In the genomic region with DNA sequence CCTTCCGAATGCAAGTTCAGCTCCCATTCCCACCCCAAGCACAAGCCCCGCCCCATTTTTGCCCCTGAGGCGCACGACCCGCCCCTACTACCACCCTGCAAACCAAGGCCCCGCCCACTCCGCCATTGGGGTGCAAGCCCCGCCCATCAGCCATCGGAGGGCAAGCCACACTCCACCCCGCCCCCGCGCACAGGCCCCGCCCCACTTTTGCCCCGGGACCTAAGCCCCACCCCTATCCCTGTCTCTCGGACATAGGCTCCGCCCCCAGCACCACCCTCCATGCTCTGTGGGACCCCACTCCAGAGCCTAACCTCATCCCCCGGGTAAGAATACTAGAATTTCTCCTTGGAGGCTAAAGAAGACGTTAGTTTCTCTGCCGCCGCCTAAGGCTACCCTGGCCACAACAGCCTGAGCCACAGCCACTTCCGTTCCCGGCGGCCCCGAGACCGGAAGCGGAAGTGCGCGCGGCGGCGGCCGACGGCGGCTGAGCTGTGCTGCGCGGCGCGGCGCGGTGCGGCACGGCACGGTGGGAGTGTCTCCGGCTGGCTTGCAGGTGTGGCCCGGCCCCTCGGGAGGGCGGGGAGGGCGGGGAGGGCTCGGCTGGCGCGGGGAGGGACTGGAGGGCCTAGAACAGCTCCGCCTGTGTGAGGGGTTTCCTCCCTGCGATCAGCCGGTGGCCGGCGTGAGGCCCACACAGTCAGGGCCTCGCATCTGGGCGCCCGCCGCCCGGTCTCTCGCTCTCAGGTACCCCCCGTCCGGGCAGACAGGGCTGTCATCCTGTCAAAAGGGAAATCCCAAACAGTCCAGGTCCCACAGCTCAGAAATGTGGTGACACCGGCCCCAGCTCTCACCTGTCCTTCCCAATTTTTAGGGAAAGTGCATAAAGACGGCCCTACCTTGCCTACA, we compare ENCODE assay signal across 8 cellular contexts. TPM values are rescaled to one million over a fixed set of nuclear protein-coding genes. Genes with fewer than 3 reads are reported as not detected.
DNase-seq lines count a peak whose midpoint lies in the region; ATAC-seq and TF ChIP-seq lines count a peak whose summit lies in the region.

Gene ZNF333 (plus strand): TSS at position 451 of the 906 bp plus-strand sequence. CDS start 3,444 bp downstream, outside the sequence.

- ATAC-seq in GM21619 (IDR thresholded peaks at IDR 0.05; ENCODE audit: unreplicated experiment) (peak; percentile 78), PC-3 (peak; percentile 96), esophagus mucosa (peak; percentile 98)
- peak; percentile 96 to 97 for ATAC-seq in activated T-cell treated with anti-CD3 and anti-CD28 coated beads, Interleukin-2, amount 50 U/mL, for 4 hours

- H2AFZ ChIP-seq in PC-3 (ENCODE audit: low read length) = peak within 1 kb of the TSS; percentile 96

- peak within 1 kb of the TSS; percentile 86 for H3K4me2 ChIP-seq in PC-3 (ENCODE audit: low read length)

- H3K36me3 Mint-ChIP-seq in activated T-cell treated with anti-CD3 and anti-CD28 coated beads, Interleukin-2, amount 50 U/mL, for 4 hours (ENCODE audit: insufficient read depth) = peaks cover 11% of the 10 kb centered on the region

- no peak for TF ChIP-seq CTCF in PC-3 (conservative IDR thresholded peaks at IDR 0.05; ENCODE audit: low read depth, low read length)

- H3K9me2 ChIP-seq in PC-3 (replicated peaks; ENCODE audit: low read length) = no peaks in the 10 kb centered on the region

- H3K4me1 ChIP-seq in PC-3 (ENCODE audit: insufficient read depth, low read length) (peaks cover 7% of the 10 kb centered on the region; the same call in 1 of the 2 replicates), muscle layer of colon (ENCODE audit: insufficient read depth, low read length) (peaks cover 14% of the 10 kb centered on the region)

- H4K20me1 ChIP-seq in PC-3 (ENCODE audit: low read length) = no peaks in the 10 kb centered on the region

- H3K36me3 ChIP-seq in PC-3 (ENCODE audit: low read depth, low read length) (no peaks in the 10 kb centered on the region), muscle layer of colon (ENCODE audit: insufficient read depth, low read length) (peaks cover 5% of the 10 kb centered on the region)

- BruUV-seq in PC-3 (replicated peaks; lab: Mats Ljungman, UMichigan) = no TSS peak

- intact Hi-C loops in PC-3 (cut with micrococcal nuclease) = no loop called here

- peak within 1 kb of the TSS; percentile 88 for H3K27ac ChIP-seq in PC-3 (ENCODE audit: low read length)
- H3K27ac ChIP-seq in muscle layer of colon (ENCODE audit: low read depth, low read length) = peak within 1 kb of the TSS; percentile 98

- CTCF ChIA-PET in PC-3 (lab: Charles Lee) = interaction anchor here (1.0 kb wide), 1 partner anchor 116 kb away, joined by 8 read pairs; no protein-coding TSS in a partner anchor

- peaks cover 4% of the 10 kb centered on the region for H3F3A ChIP-seq in PC-3 (ENCODE audit: low read length, unreplicated experiment)

- peaks cover 16% of the 10 kb centered on the region for H3K4me1 Mint-ChIP-seq in activated T-cell treated with anti-CD3 and anti-CD28 coated beads, Interleukin-2, amount 50 U/mL, for 4 hours (ENCODE audit: low read depth)

- H3K9me3 Mint-ChIP-seq in activated T-cell treated with anti-CD3 and anti-CD28 coated beads, Interleukin-2, amount 50 U/mL, for 4 hours = no peaks in the 10 kb centered on the region

- H3K4me3 Mint-ChIP-seq in activated T-cell treated with anti-CD3 and anti-CD28 coated beads, Interleukin-2, amount 50 U/mL, for 4 hours = peak within 1 kb of the TSS; percentile 92

- no peaks in the 10 kb centered on the region for H3K27me3 Mint-ChIP-seq in activated T-cell treated with anti-CD3 and anti-CD28 coated beads, Interleukin-2, amount 50 U/mL, for 4 hours (ENCODE audit: low read depth)

- H3K79me2 ChIP-seq in PC-3 (ENCODE audit: low read length) = peaks cover 4% of the 10 kb centered on the region; the same call in 1 of the 2 replicates

- no peaks in the 10 kb centered on the region for H3K27me3 ChIP-seq in PC-3 (ENCODE audit: low read length)
- H3K27me3 ChIP-seq in muscle layer of colon (ENCODE audit: control insufficient read depth in 1 of 2, insufficient read depth in 2 of 2, low read length in 2 of 2) = no peaks in the 10 kb centered on the region

- peak within 1 kb of the TSS; percentile 91 for H3K9ac ChIP-seq in PC-3 (ENCODE audit: low read length)
- H3K9ac ChIP-seq in muscle layer of colon (ENCODE audit: low read length) = peak within 1 kb of the TSS; percentile 49

- H3K9me3 ChIP-seq in PC-3 (ENCODE audit: low read length) (no peaks in the 10 kb centered on the region), muscle layer of colon (ENCODE audit: low read length) (no peaks in the 10 kb centered on the region)

- peak; percentile 91 for DNase-seq in DMS153 treated with DMSO at 0.1 percent for 48 hours (lab: John Stamatoyannopoulos, UW; ENCODE audit: unreplicated experiment)
- peak; percentile 85 for DNase-seq in Jurkat, Clone E6-1 (ENCODE audit: low read depth, low spot score)
- peak; percentile 90 for DNase-seq in PC-3
- peak; percentile 99 for DNase-seq in activated T-cell treated with anti-CD3 and anti-CD28 coated beads, Interleukin-2, amount 50 U/mL, for 4 hours
- DNase-seq in stimulated activated CD8-positive, alpha-beta memory T cell treated with anti-CD3 and anti-CD28 coated beads, Interleukin-7, amount 100 ng/mL, for 1 hour (ENCODE audit: low read depth in 2 of 2) = peak; percentile 96 to 98

- H3K4me3 ChIP-seq in Jurkat, Clone E6-1 (ENCODE audit: low read length) = peak within 1 kb of the TSS; percentile 89
- peak within 1 kb of the TSS; percentile 96 for H3K4me3 ChIP-seq in PC-3 (ENCODE audit: low read length)
- H3K4me3 ChIP-seq in muscle layer of colon (ENCODE audit: low read depth in 1 of 2, low read length in 2 of 2) = peak within 1 kb of the TSS; percentile 55 to 84

- POLR2A ChIA-PET in PC-3 (lab: Charles Lee; ENCODE audit: unreplicated experiment) = interaction anchor here (0.5 to 1.0 kb wide), 6 partner anchors 116 to 762 kb away, joined by 3 to 10 read pairs (median 4); partner anchors contain the start of gene PTGER1

RNA-seq across cellular contexts. Expression of gene ZNF333, which starts in this region (rescaled TPM):
- 6.8 TPM for polyA plus RNA-seq in Jurkat, Clone E6-1 (2012; ENCODE audit: insufficient read depth, insufficient read length)
- total RNA-seq in PC-3 (2014; rRNA removed) (6.2 and 11.6 TPM in 2 replicates), esophagus mucosa (3.5 TPM)
- 10 to 100 TPM in 1 of 3 donors, 1 to 10 TPM in 2; 7.1 to 13.9 (median 7.7) TPM for total RNA-seq in activated T-cell treated with anti-CD3 and anti-CD28 coated beads, Interleukin-2, amount 50 U/mL, for 4 hours

Comparison
In these comparisons a context has a peak if more than half of its experiments do, and no peak if none do; other contexts are left out.
1. Peak in every context shown above with its lines: DNase-seq, ATAC-seq, H3K4me3 ChIP-seq and H3K27ac ChIP-seq.